16 cellular contexts compared by ENCODE assay signal in the genomic region with DNA sequence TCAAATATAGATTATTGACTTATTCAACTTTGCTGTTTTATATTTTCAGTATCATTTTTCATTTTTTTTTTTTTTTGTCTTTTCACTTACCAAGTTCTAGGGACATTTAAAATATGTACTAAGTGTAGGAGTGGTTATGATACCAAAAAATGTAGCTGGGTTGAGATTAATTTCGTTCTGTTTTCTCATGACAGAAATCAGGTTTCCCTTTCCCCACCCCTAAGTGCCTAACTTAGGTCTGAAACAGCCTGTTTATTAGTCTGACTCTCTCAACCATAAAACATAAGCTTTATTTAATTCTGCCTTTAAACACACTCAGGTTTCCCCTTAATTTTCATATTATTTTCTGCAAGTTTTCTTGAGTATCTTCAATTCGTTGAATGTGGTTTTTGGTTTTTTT. TPM values are rescaled to one million over a fixed set of nuclear protein-coding genes. Genes with fewer than 3 reads are reported as not detected.
DNase-seq lines count a peak whose midpoint lies in the region; ATAC-seq, FAIRE-seq and TF ChIP-seq lines count a peak whose summit lies in the region.
"Had no signal": no experiment of that assay in that cellular context is flagged by ENCODE, and none has a peak within 500 bp of the region (broad histone marks: within the 10 kb centered on the region; RNA-seq: fewer than 3 reads in every experiment).

No MANE protein-coding gene starts in this region.

- ATAC-seq in GM18909 (IDR thresholded peaks at IDR 0.05; ENCODE audit: poor library complexity, unreplicated experiment) (peak; percentile 77), GM21528 (IDR thresholded peaks at IDR 0.05; ENCODE audit: low FRiP score, unreplicated experiment) (peak; percentile 84), HG02885 (IDR thresholded peaks at IDR 0.05; ENCODE audit: poor library complexity, unreplicated experiment) (peak; percentile 86), HG02571 (IDR thresholded peaks at IDR 0.05; ENCODE audit: unreplicated experiment) (no peak), GM19467 (IDR thresholded peaks at IDR 0.05; ENCODE audit: unreplicated experiment) (no peak)
- ATAC-seq: natural killer cell; pancreas; right lobe of liver; stimulated activated naive B cell treated with anti-CD40 and anti-IgM and Interleukin-4, amounts not matched to agents 10 μg/mL and 1 μg/mL and 100 μg/mL, for 72 hours had no signal

- H3K4me1 Mint-ChIP-seq in glutamatergic neuron (ENCODE audit: low read depth, unreplicated experiment) = peaks cover 3% of the 10 kb centered on the region
- H3K4me1 Mint-ChIP-seq: natural killer cell had no signal

- H3K27ac Mint-ChIP-seq in glutamatergic neuron (ENCODE audit: unreplicated experiment) = no peak overlapping the region
- H3K27ac Mint-ChIP-seq: natural killer cell; stimulated activated naive B cell treated with anti-CD40 and anti-IgM and Interleukin-4, amounts not matched to agents 10 μg/mL and 1 μg/mL and 100 μg/mL, for 72 hours had no signal

- peak; percentile 70 for FAIRE-seq in islet of Langerhans (lab: Jason Lieb, UNC)
- FAIRE-seq: pancreas had no signal

- no peak for DNase-seq in glutamatergic neuron
- DNase-seq: activated gamma-delta T cell treated with Interleukin-2 at 50 U/mL for 16 hours; amniotic stem cell; kidney glomerular epithelial cell; natural killer cell; NCI-H2107; NCI-H510A treated with DMSO at 0.1 percent for 48 hours; pancreas; right lobe of liver; stimulated activated naive B cell treated with anti-CD40 and anti-IgM and Interleukin-4, amounts not matched to agents 10 μg/mL and 1 μg/mL and 100 μg/mL, for 72 hours had no signal

- H3K36me3 Mint-ChIP-seq in glutamatergic neuron (ENCODE audit: unreplicated experiment) = peaks cover 5% of the 10 kb centered on the region

- H3K4me3 Mint-ChIP-seq in glutamatergic neuron (ENCODE audit: unreplicated experiment) = no peak overlapping the region
- H3K4me3 Mint-ChIP-seq: natural killer cell; stimulated activated naive B cell treated with anti-CD40 and anti-IgM and Interleukin-4, amounts not matched to agents 10 μg/mL and 1 μg/mL and 100 μg/mL, for 72 hours had no signal

- no peak for TF ChIP-seq CTCF in glutamatergic neuron (IDR thresholded peaks at IDR 0.05; ENCODE audit: partially characterized antibody, unreplicated experiment)

- no peaks in the 10 kb centered on the region for H3K9me3 Mint-ChIP-seq in glutamatergic neuron (ENCODE audit: unreplicated experiment)
- H3K9me3 Mint-ChIP-seq: natural killer cell had no signal

- no peaks in the 10 kb centered on the region for H3K27me3 Mint-ChIP-seq in glutamatergic neuron (ENCODE audit: unreplicated experiment)
- H3K27me3 Mint-ChIP-seq: stimulated activated naive B cell treated with anti-CD40 and anti-IgM and Interleukin-4, amounts not matched to agents 10 μg/mL and 1 μg/mL and 100 μg/mL, for 72 hours had no signal

RNA-seq across cellular contexts. Expression of gene TMEM106B, which starts 22.1 kb away (rescaled TPM):
- total RNA-seq in glutamatergic neuron (ENCODE audit: unreplicated experiment) = 19.4 TPM

Comparison
In these comparisons a context has a peak if more than half of its experiments do, and no peak if none do; other contexts are left out.
1. ATAC-seq: peak in GM18909 (single experiment), GM21528 (single experiment) and HG02885 (single experiment); none in HG02571 (single experiment) and GM19467 (single experiment).